In genomic region chr15:52730163-52730562, GRCh38 we compare ENCODE assay signal across 8 cellular contexts. TPM values are rescaled to one million over a fixed set of nuclear protein-coding genes. Genes with fewer than 3 reads are reported as not detected.
DNase-seq lines count a peak whose midpoint lies in the region; ATAC-seq, FAIRE-seq and TF ChIP-seq lines count a peak whose summit lies in the region.

No MANE protein-coding gene starts in this region.

- H3K36me3 ChIP-seq in CD8-positive, alpha-beta T cell (ENCODE audit: insufficient read depth, low read length): no peaks in the 10 kb centered on the region
- H3K36me3 ChIP-seq in K562 (ENCODE audit: control insufficient read depth, insufficient read depth, low read length) (no peaks in the 10 kb centered on the region), transverse colon (no peaks in the 10 kb centered on the region)

- TF ChIP-seq EP300 in K562 (IDR thresholded peaks at IDR 0.05; ENCODE audit: low read length) (no peak), transverse colon (IDR thresholded peaks at IDR 0.05; ENCODE audit: low read depth) (no peak)

- H3K27ac ChIP-seq in CD8-positive, alpha-beta T cell (ENCODE audit: low read depth, low read length): no peak overlapping the region
- H3K27ac ChIP-seq in K562 (ENCODE audit: extremely low read depth, low read depth, low read length): no peak overlapping the region
- peak overlapping the region in 1 of 4 donors; percentile 7 for H3K27ac ChIP-seq in transverse colon

- TF ChIP-seq POLR2A in K562 (conservative IDR thresholded peaks at IDR 0.05) (no peak), transverse colon (IDR thresholded peaks at IDR 0.05) (no peak)

- H3K27me3 Mint-ChIP-seq in CD8-positive, alpha-beta T cell (ENCODE audit: low read depth): no peaks in the 10 kb centered on the region
- no peaks in the 10 kb centered on the region for H3K27me3 Mint-ChIP-seq in progenitor cell of endocrine pancreas

- 4% methylated on average over 4 of the region's 4 CpGs for WGBS in K562 (ENCODE audit: insufficient coverage, low coverage, missing lambda C conversion rate)
- WGBS in transverse colon (ENCODE audit: low coverage in 1 of 2), 2 donors: 28 to 41% methylated on average over 4 of the region's 4 CpGs

- H3K4me1 ChIP-seq in CD8-positive, alpha-beta T cell (ENCODE audit: insufficient read depth, low read length): peaks cover 14% of the 10 kb centered on the region
- H3K4me1 ChIP-seq in K562 (replicated peaks in 1 of 2; ENCODE audit: control insufficient read depth in 2 of 2, insufficient read depth in 2 of 2, low read length in 2 of 2): no peaks in the 10 kb centered on the region
- H3K4me1 ChIP-seq in transverse colon: peaks cover 0 to 13% (median 5%) of the 10 kb centered on the region in 4 donors

- ATAC-seq in CD8-positive, alpha-beta T cell: peak; percentile 99
- ATAC-seq in GM21367 (IDR thresholded peaks at IDR 0.05; ENCODE audit: unreplicated experiment) (peak; percentile 62), K562 (no peak), GM21723 (IDR thresholded peaks at IDR 0.05; ENCODE audit: unreplicated experiment) (no peak)

- no peaks in the 10 kb centered on the region for H3K27me3 ChIP-seq in CD8-positive, alpha-beta T cell (ENCODE audit: insufficient read depth, low read length)
- H3K27me3 ChIP-seq in K562 (ENCODE audit: control insufficient read depth in 2 of 2, insufficient read depth in 2 of 2, low read length in 2 of 2): peaks cover 0 to 4% of the 10 kb centered on the region in 2 experiments; a peak in 2 of 5 replicates
- H3K27me3 ChIP-seq in transverse colon: no peaks in the 10 kb centered on the region

- intact Hi-C loops in CD8-positive, alpha-beta T cell (cut with DNase I, micrococcal nuclease): loop anchor here (1.0 to 10.0 kb wide), 7 partner anchors 51 to 399 kb away; partner anchors contain the start of genes ATOSA (in 2 of the 2) and ARPP19 (in 1 of the 2)
- intact Hi-C loops in K562 (cut with micrococcal nuclease) (loop anchor here (10.0 kb wide), 2 partner anchors 205 to 265 kb away; partner anchors contain the start of gene MYO5A), transverse colon (cut with DNase I; ENCODE audit: low total_unique reads) (loop anchor here (5.0 kb wide), 1 partner anchor 468 kb away; no protein-coding TSS in a partner anchor)

- H3K79me2 ChIP-seq in K562 (ENCODE audit: control insufficient read depth, insufficient read depth, low read length): no peaks in the 10 kb centered on the region

- H3K9me3 Mint-ChIP-seq in CD8-positive, alpha-beta T cell: no peaks in the 10 kb centered on the region
- H3K9me3 Mint-ChIP-seq in progenitor cell of endocrine pancreas (ENCODE audit: low read depth): no peaks in the 10 kb centered on the region

- peak; percentile 29 for TF ChIP-seq CTCF in CD8-positive, alpha-beta T cell (IDR thresholded peaks at IDR 0.05)
- TF ChIP-seq CTCF in K562 (IDR thresholded peaks at IDR 0.05 in 2 of 3, conservative IDR thresholded peaks at IDR 0.05 in 1 of 3; ENCODE audit: insufficient read depth in 2 of 3, low read depth in 1 of 3, low read length in 3 of 3) (no peak), transverse colon (IDR thresholded peaks at IDR 0.05) (no peak), progenitor cell of endocrine pancreas (IDR thresholded peaks at IDR 0.05; ENCODE audit: unreplicated experiment) (no peak)

- no peaks in the 10 kb centered on the region for H3K9me1 ChIP-seq in K562 (ENCODE audit: control insufficient read depth, insufficient read depth, low read length)

- H3K4me2 ChIP-seq in K562 (ENCODE audit: insufficient read depth, low read length): no peak overlapping the region

- H3K4me3 ChIP-seq in CD8-positive, alpha-beta T cell (ENCODE audit: low read depth, low read length): no peak overlapping the region
- H3K4me3 ChIP-seq in K562 (no peak overlapping the region), transverse colon (no peak overlapping the region)

- in situ Hi-C loops in K562 (cut with MboI) (loop anchor here (5.0 kb wide), 1 partner anchor 463 kb away; no protein-coding TSS in a partner anchor), transverse colon (cut with MboI; ENCODE audit: low pct_ligation_motif_present in 1 of 4, low pct_unique_long_range_greater_than_20kb in 1 of 4, low sequenced_read_pairs in 3 of 4) (loop anchor here (5.0 to 25.0 kb wide), 7 partner anchors 118 to 485 kb away; no protein-coding TSS in a partner anchor)

- no peaks in the 10 kb centered on the region for H3K36me3 Mint-ChIP-seq in CD8-positive, alpha-beta T cell
- H3K36me3 Mint-ChIP-seq in progenitor cell of endocrine pancreas (ENCODE audit: insufficient read depth): no peaks in the 10 kb centered on the region

- POLR2A ChIA-PET in CD8-positive, alpha-beta T cell (lab: Charles Lee): interaction anchor here (0.6 to 2.1 kb wide), 5 partner anchors 51 to 132 kb away, joined by 3 to 10 read pairs (median 4); partner anchors contain the start of gene ATOSA
- POLR2A ChIA-PET in K562 (lab: Yijun Ruan, JAX): interaction anchor here (0.6 kb wide), 1 partner anchor 400 kb away, joined by 5 read pairs; no protein-coding TSS in a partner anchor

- H3K27ac Mint-ChIP-seq in CD8-positive, alpha-beta T cell: peak overlapping the region; percentile 79
- no peak overlapping the region for H3K27ac Mint-ChIP-seq in progenitor cell of endocrine pancreas

- H2AFZ ChIP-seq in K562 (ENCODE audit: low read depth, low read length): no peak overlapping the region

- no TSS peak for BruUV-seq in K562 (replicated peaks; lab: Mats Ljungman, UMichigan)

- H3K9me3 ChIP-seq in CD8-positive, alpha-beta T cell (ENCODE audit: low read length): no peaks in the 10 kb centered on the region
- no peaks in the 10 kb centered on the region for H3K9me3 ChIP-seq in K562 (replicated peaks; ENCODE audit: control insufficient read depth, insufficient read depth, low read depth, low read length)
- H3K9me3 ChIP-seq in transverse colon: no peaks in the 10 kb centered on the region

- H3K4me1 Mint-ChIP-seq in CD8-positive, alpha-beta T cell (ENCODE audit: low read depth): peaks cover 15% of the 10 kb centered on the region
- H3K4me1 Mint-ChIP-seq in progenitor cell of endocrine pancreas (ENCODE audit: low read depth): no peaks in the 10 kb centered on the region

- peak in 5 of 7 experiments; percentile 11 to 66 (median 47) for DNase-seq in CD8-positive, alpha-beta T cell
- DNase-seq in NAMALWA (ENCODE audit: low spot score) (peak; percentile 93), K562 (ENCODE audit: extremely low read depth in 1 of 4, low spot score in 3 of 4) (no peak), transverse colon (no peak), progenitor cell of endocrine pancreas (ENCODE audit: low spot score, unreplicated experiment) (no peak)
- peak in 4 of 6 experiments; percentile 15 to 75 (median 67) for DNase-seq in stimulated activated naive CD4-positive, alpha-beta T cell (lab: John Stamatoyannopoulos, UW)

- no peak overlapping the region for H3K9ac ChIP-seq in K562 (ENCODE audit: insufficient read depth in 1 of 2, low read depth in 2 of 2, low read length in 2 of 2)

- CTCF ChIA-PET in CD8-positive, alpha-beta T cell (lab: Charles Lee): interaction anchor here (0.6 to 9.6 kb wide), 8 partner anchors 48 to 480 kb away, joined by 3 to 137 read pairs (median 4); no protein-coding TSS in a partner anchor
- CTCF ChIA-PET in K562 (lab: Yijun Ruan, JAX; ENCODE audit: low intra/inter-chr PET ratio): no interaction called here

- H4K20me1 ChIP-seq in K562 (replicated peaks; ENCODE audit: control insufficient read depth, insufficient read depth, low read length): no peaks in the 10 kb centered on the region

- peak overlapping the region; percentile 3 for H3K4me3 Mint-ChIP-seq in CD8-positive, alpha-beta T cell
- no peak overlapping the region for H3K4me3 Mint-ChIP-seq in progenitor cell of endocrine pancreas (ENCODE audit: low read depth)

- TF ChIP-seq RAD21 in K562 (CRISPR knock-in tag; conservative IDR thresholded peaks at IDR 0.05 in 1 of 2, IDR thresholded peaks at IDR 0.05 in 1 of 2): no peak

- FAIRE-seq in K562 (lab: Jason Lieb, UNC): no peak

RNA-seq across cellular contexts. Expression of gene ATOSA, which starts 51.0 kb away (rescaled TPM):
- total RNA-seq in CD8-positive, alpha-beta T cell: 100 to 1,000 TPM; 133 to 134 TPM
- 7.7 and 29.7 TPM in 2 replicates for total RNA-seq in K562 (2011; cell fraction: chromatin; rRNA removed; ENCODE audit: low replicate concordance)
- 3.7 and 5.1 TPM in 2 replicates for total RNA-seq in K562 (2011; cell fraction: nucleolus; rRNA removed)
- total RNA-seq in K562 (2011; cell fraction: nucleoplasm; rRNA removed): 17.5 and 28.7 TPM in 2 replicates
- 3.9 and 5.2 TPM in 2 replicates for total RNA-seq in K562 (2014; rRNA removed)
- 3.7 and 3.8 TPM in 2 replicates for total RNA-seq in K562 (2014; rRNA removed; fragmentation: Illumina TruSeq; extraction: Trizol)
- total RNA-seq in K562 (2015; rRNA removed; fragmentation: Illumina TruSeq; extraction: Trizol): 3.2 and 3.9 TPM in 2 replicates
- 3.9 and 6.1 TPM in 2 replicates for total RNA-seq in K562 (2021)
- polyA plus RNA-seq in K562 (2011; rRNA removed): 5.2 and 5.9 TPM in 2 replicates
- polyA plus RNA-seq in K562 (2011; cell fraction: cytosol; rRNA removed): 1.1 and 3.0 TPM in 2 replicates
- polyA plus RNA-seq in K562 (2011; cell fraction: nucleus; rRNA removed): 8.6 and 12.3 TPM in 2 replicates
- polyA plus RNA-seq in K562 (2012): 4.5 and 9.3 TPM in 2 replicates
- polyA plus RNA-seq in K562 (2014; fragmentation: Illumina TruSeq; extraction: Trizol): 4.2 and 5.8 TPM in 2 replicates
- polyA plus RNA-seq in K562 (2014; fragmentation: Nextera tagmentation; extraction: Ambion mirVana): 1 to 10 TPM; 2.0 to 2.1 TPM
- 3.0 and 3.6 TPM in 2 replicates for polyA plus RNA-seq in K562 (2014; rRNA removed)
- polyA minus RNA-seq in K562 (2011; rRNA and poly(A)+ RNA removed): 10.3 and 10.8 TPM in 2 replicates
- 3.7 and 6.5 TPM in 2 replicates for polyA minus RNA-seq in K562 (2011; cell fraction: cytosol; rRNA and poly(A)+ RNA removed)
- polyA minus RNA-seq in K562 (2011; cell fraction: nucleus; rRNA and poly(A)+ RNA removed): 8.2 and 12.2 TPM in 2 replicates
- total RNA-seq in transverse colon: 100 to 1,000 TPM in 1 of 4 donors, 10 to 100 TPM in 3; 41.0 to 149 (median 84.5) TPM
- total RNA-seq in progenitor cell of endocrine pancreas: 56.9 and 61.8 TPM in 2 replicates

RNA-seq across cellular contexts. Expression of gene ONECUT1, which starts 60.0 kb away (rescaled TPM):
- not detected for total RNA-seq in CD8-positive, alpha-beta T cell
- total RNA-seq in K562 (2011; cell fraction: chromatin; rRNA removed; ENCODE audit: low replicate concordance): not detected in 2 replicates
- not detected in 2 replicates for total RNA-seq in K562 (2011; cell fraction: nucleolus; rRNA removed)
- not detected in 2 replicates for total RNA-seq in K562 (2011; cell fraction: nucleoplasm; rRNA removed)
- total RNA-seq in K562 (2014; rRNA removed) (not detected in 2 replicates), K562 (2014; rRNA removed; fragmentation: Illumina TruSeq; extraction: Trizol) (not detected in 2 replicates), K562 (2015; rRNA removed; fragmentation: Illumina TruSeq; extraction: Trizol) (not detected in 2 replicates), K562 (2021) (not detected in 2 replicates), transverse colon (under 1 TPM in 1 of 4 donors, not detected in 3; 0.64 TPM), progenitor cell of endocrine pancreas (304 and 341 TPM in 2 replicates)
- polyA plus RNA-seq in K562 (2011; rRNA removed) (not detected in 2 replicates), K562 (2014; fragmentation: Illumina TruSeq; extraction: Trizol) (not detected in 2 replicates), K562 (2014; fragmentation: Nextera tagmentation; extraction: Ambion mirVana) (not detected), K562 (2014; rRNA removed) (not detected in 2 replicates)
- polyA plus RNA-seq in K562 (2011; cell fraction: cytosol; rRNA removed): not detected in 2 replicates
- polyA plus RNA-seq in K562 (2011; cell fraction: nucleus; rRNA removed): not detected in 2 replicates
- polyA plus RNA-seq in K562 (2012): 0.04 TPM in 1 of 2 replicates, not detected in the other
- polyA minus RNA-seq in K562 (2011; rRNA and poly(A)+ RNA removed): not detected in 2 replicates
- not detected in 2 replicates for polyA minus RNA-seq in K562 (2011; cell fraction: cytosol; rRNA and poly(A)+ RNA removed)
- not detected in 2 replicates for polyA minus RNA-seq in K562 (2011; cell fraction: nucleus; rRNA and poly(A)+ RNA removed)

Comparison
In these comparisons a context has a peak if more than half of its experiments do, and no peak if none do; other contexts are left out.
1. ATAC-seq: peak in CD8-positive, alpha-beta T cell (single experiment) and GM21367 (single experiment); none in K562 (single experiment) and GM21723 (single experiment).
2. DNase-seq: peak in CD8-positive, alpha-beta T cell (5 of 7), NAMALWA (single experiment) and stimulated activated naive CD4-positive, alpha-beta T cell (4 of 6); none in K562 (0 of 4), transverse colon (single experiment) and progenitor cell of endocrine pancreas (single experiment).
3. RNA of gene ONECUT1, which starts 60.0 kb away (total RNA-seq): 304 to 341 TPM in progenitor cell of endocrine pancreas; not detected in CD8-positive, alpha-beta T cell, not detected in K562 and 0.64 TPM in transverse colon; every median in the first group is over 100 times any median in the second.